Comparison of ENCODE assay signal across 1 cellular context in the genomic region with DNA sequence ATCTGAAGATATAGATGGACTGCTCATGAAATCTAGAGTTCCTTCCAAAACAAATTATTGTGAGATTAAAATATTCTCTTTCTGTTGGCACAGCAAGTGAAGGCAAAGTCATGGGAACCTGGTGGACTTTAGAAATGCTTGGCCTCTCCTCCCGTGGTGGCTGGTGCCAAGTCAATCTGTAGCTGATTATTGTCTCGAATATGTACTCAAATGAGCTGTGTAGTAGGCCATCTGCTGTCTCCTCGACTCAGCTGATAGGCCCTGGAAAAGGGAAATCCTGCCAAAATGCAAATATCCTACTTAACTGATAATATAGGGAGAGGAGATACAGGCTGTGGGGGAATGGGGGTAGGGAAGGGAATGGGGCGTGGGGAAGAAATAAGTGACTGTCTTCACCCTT.
TF ChIP-seq lines count a peak whose summit lies in the region.

No MANE protein-coding gene starts in this region.

TF ChIP-seq in HepG2, 621 proteins besides CTCF, POLR2A, EP300 and RAD21 (continued from another document):
- TF ChIP-seq LBX2 (CRISPR knock-in tag; IDR thresholded peaks at IDR 0.05; ENCODE audit: borderline replicate concordance): no peak
- no peak for TF ChIP-seq GTF2F1 (IDR thresholded peaks at IDR 0.05; ENCODE audit: low read length)
- TF ChIP-seq NAIF1 (CRISPR knock-in tag; IDR thresholded peaks at IDR 0.05; ENCODE audit: borderline replicate concordance): no peak
- TF ChIP-seq ZNF703 (CRISPR knock-in tag; IDR thresholded peaks at IDR 0.05; ENCODE audit: borderline replicate concordance): no peak
- TF ChIP-seq ZNF773 (CRISPR knock-in tag; IDR thresholded peaks at IDR 0.05; ENCODE audit: borderline replicate concordance): no peak
- no peak for TF ChIP-seq HOXD1 (CRISPR knock-in tag; IDR thresholded peaks at IDR 0.05)
- TF ChIP-seq IRX3 (CRISPR knock-in tag; IDR thresholded peaks at IDR 0.05; ENCODE audit: borderline replicate concordance, low read depth): no peak
- TF ChIP-seq IKZF1 (IDR thresholded peaks at IDR 0.05): no peak
- TF ChIP-seq ZNF678 (CRISPR knock-in tag; IDR thresholded peaks at IDR 0.05): no peak
- no peak for TF ChIP-seq ZNF564 (CRISPR knock-in tag; IDR thresholded peaks at IDR 0.05)
- TF ChIP-seq ZFP36L1 (CRISPR knock-in tag; IDR thresholded peaks at IDR 0.05): no peak
- TF ChIP-seq MTA3 (CRISPR knock-in tag; IDR thresholded peaks at IDR 0.05): no peak
